ENCODE assay signal across 8 cellular contexts in the genomic region with DNA sequence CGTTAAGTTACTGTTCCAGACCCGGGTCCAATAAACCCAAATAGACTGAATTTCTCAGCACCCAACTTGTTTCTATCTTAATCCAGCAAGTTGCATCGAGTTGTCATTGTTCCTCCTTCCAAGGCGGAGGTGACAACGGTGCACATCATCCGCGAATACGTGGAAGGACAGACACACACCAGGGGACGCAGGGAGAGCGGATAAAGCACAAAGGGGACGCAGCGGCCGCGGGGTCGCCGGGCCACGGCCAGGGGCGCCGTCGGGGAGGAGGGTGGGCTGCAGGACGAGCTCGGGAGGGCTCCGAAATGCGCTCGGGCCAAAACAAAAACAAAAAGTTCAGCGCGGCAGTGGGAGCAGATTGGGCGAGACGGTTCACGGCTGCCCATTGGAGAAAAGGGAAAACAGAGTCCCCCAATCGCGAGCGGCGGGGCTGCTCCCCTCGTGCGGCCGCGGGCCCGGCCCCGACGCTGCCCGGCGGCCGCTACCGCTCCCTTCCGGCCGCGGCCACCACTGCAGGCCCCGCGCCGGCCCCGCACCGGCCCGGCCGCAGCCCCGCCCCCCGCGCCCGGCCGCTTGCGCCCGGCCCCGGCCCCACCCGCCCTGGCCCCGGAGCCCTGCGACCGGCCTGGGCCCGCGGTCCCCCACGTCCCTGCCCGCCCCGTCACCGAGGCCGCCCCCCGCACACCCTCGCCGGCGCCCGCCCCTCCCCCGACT. TPM values are rescaled to one million over a fixed set of nuclear protein-coding genes. Genes with fewer than 3 reads are reported as not detected.
DNase-seq lines count a peak whose midpoint lies in the region; ATAC-seq and TF ChIP-seq lines count a peak whose summit lies in the region.

No MANE protein-coding gene starts in this region.

- peak overlapping the region; percentile 94 for H3K4me3 Mint-ChIP-seq in natural killer cell

- peak overlapping the region; percentile 73 for H3K27ac ChIP-seq in OCI-LY7 (ENCODE audit: low read depth, low read length, poor library complexity, severe bottlenecking)
- H3K27ac ChIP-seq in fibroblast of lung (ENCODE audit: insufficient read depth, low read length), result peak overlapping the region; percentile 34
- peak overlapping the region; percentile 86 for H3K27ac ChIP-seq in substantia nigra (ENCODE audit: low read depth, low read length, poor library complexity, severe bottlenecking)

- peak overlapping the region; percentile 85 to 92 for H3K27ac Mint-ChIP-seq in natural killer cell

- H3K79me2 ChIP-seq in OCI-LY7 (ENCODE audit: insufficient read depth, low read depth, low read length) (peaks cover 38% of the 10 kb centered on the region), fibroblast of lung (ENCODE audit: control insufficient read depth, insufficient read depth, low read length) (peaks cover 42% of the 10 kb centered on the region)

- DNase-seq in AG09309 (ENCODE audit: low read depth) (peak; percentile 31), OCI-LY7 (ENCODE audit: low spot score) (peak; percentile 80), fibroblast of lung (ENCODE audit: low read depth in 2 of 2) (peak; percentile 71 to 78), natural killer cell (peak; percentile 64), substantia nigra (lab: John Stamatoyannopoulos, UW) (peak in 33 of 49 donors; percentile 18 to 77 (median 53))
- peak; percentile 27 to 53 for DNase-seq in activated T-helper 1 cell treated with anti-CD3 and anti-CD28 coated beads, Interleukin-2, amount 50 U/mL, for 16 hours (ENCODE audit: low read depth in 1 of 2, low spot score in 1 of 2)

- H3K4me3 ChIP-seq in AG09309 (ENCODE audit: control insufficient read depth, low read depth, low read length), result peak overlapping the region; percentile 59
- H3K4me3 ChIP-seq in OCI-LY7 (ENCODE audit: low read depth, low read length, poor library complexity, severe bottlenecking), result peak overlapping the region; percentile 82
- peak overlapping the region; percentile 83 to 96 (median 92) for H3K4me3 ChIP-seq in fibroblast of lung (replicated peaks in 1 of 4; ENCODE audit: control extremely low read depth in 1 of 4, insufficient read depth in 1 of 4, low read depth in 3 of 4, low read length in 4 of 4)

- peaks cover 21% of the 10 kb centered on the region for H4K20me1 ChIP-seq in OCI-LY7 (ENCODE audit: insufficient read depth, low read length)
- peaks cover 7% of the 10 kb centered on the region for H4K20me1 ChIP-seq in fibroblast of lung (ENCODE audit: control insufficient read depth, extremely low read depth, insufficient read depth, low read length)

- H3K36me3 Mint-ChIP-seq in natural killer cell, result no peaks in the 10 kb centered on the region

- TF ChIP-seq CTCF in AG09309 (IDR thresholded peaks at IDR 0.05; ENCODE audit: control insufficient read depth, insufficient read depth, low read depth, low read length, missing control alignments), result peak; percentile 28
- TF ChIP-seq CTCF in OCI-LY7 (conservative IDR thresholded peaks at IDR 0.05; ENCODE audit: low read length), result 0 out of 2 replicates have a peak, but pooled peaks have one; percentile 14
- TF ChIP-seq CTCF in fibroblast of lung (conservative IDR thresholded peaks at IDR 0.05 in 1 of 2, IDR thresholded peaks at IDR 0.05 in 1 of 2; ENCODE audit: low read depth in 1 of 2, low read length in 2 of 2), result peak in 1 of 2 donors; percentile 6
- TF ChIP-seq CTCF in natural killer cell (IDR thresholded peaks at IDR 0.05), result no peak

- peaks cover 0 to 7% of the 10 kb centered on the region in 2 donors for H3K27me3 Mint-ChIP-seq in natural killer cell (ENCODE audit: low read depth in 2 of 2)

- H3K9ac ChIP-seq in fibroblast of lung (ENCODE audit: insufficient read depth, low read length), result peak overlapping the region; percentile 92

- BruUV-seq in OCI-LY7 (replicated peaks; lab: Mats Ljungman, UMichigan), result no TSS peak

- CTCF ChIA-PET in OCI-LY7 (lab: Charles Lee; ENCODE audit: unreplicated experiment), result no interaction called here

- H3K4me2 ChIP-seq in OCI-LY7 (ENCODE audit: low read length) (peak overlapping the region; percentile 92), fibroblast of lung (ENCODE audit: extremely low read depth, insufficient read depth, low read length) (peak overlapping the region; percentile 64)

- H2AFZ ChIP-seq in OCI-LY7 (ENCODE audit: low read length) (peak overlapping the region; percentile 26; the same call in 1 of the 2 replicates), fibroblast of lung (ENCODE audit: low read length) (peak overlapping the region; percentile 24)

- peaks cover 11% of the 10 kb centered on the region for H3K27me3 ChIP-seq in fibroblast of lung (ENCODE audit: control insufficient read depth, insufficient read depth, low read length)

- intact Hi-C loops in OCI-LY7 (cut with micrococcal nuclease; ENCODE audit: unreplicated experiment) (loop anchor here (5.0 kb wide), 1 partner anchor 85 kb away; no protein-coding TSS in a partner anchor), natural killer cell (cut with micrococcal nuclease) (loop anchor here (2.0 kb wide), 1 partner anchor 92 kb away; the partner anchor contains the start of gene CHKA)

- POLR2A ChIA-PET in OCI-LY7 (lab: Charles Lee), result no interaction called here

- no peaks in the 10 kb centered on the region for H3K9me2 ChIP-seq in OCI-LY7 (ENCODE audit: insufficient read depth, low read length)

- H3K9me3 Mint-ChIP-seq in natural killer cell, result no peaks in the 10 kb centered on the region

- peak; percentile 44 for ATAC-seq in GM18517 (IDR thresholded peaks at IDR 0.05; ENCODE audit: unreplicated experiment)
- ATAC-seq in HG03442 (IDR thresholded peaks at IDR 0.05; ENCODE audit: unreplicated experiment), result peak; percentile 43
- ATAC-seq in natural killer cell, result peak; percentile 75 to 82 (median 75)

- peaks cover 30% of the 10 kb centered on the region for H3K4me1 ChIP-seq in OCI-LY7 (ENCODE audit: insufficient read depth, low read length, poor library complexity, severe bottlenecking)
- no peaks in the 10 kb centered on the region for H3K4me1 ChIP-seq in fibroblast of lung (ENCODE audit: control insufficient read depth, extremely low read depth, insufficient read depth, low read length)

- H3K36me3 ChIP-seq in OCI-LY7 (ENCODE audit: insufficient read depth, low read length) (no peaks in the 10 kb centered on the region), fibroblast of lung (ENCODE audit: control insufficient read depth, insufficient read depth, low read length) (no peaks in the 10 kb centered on the region)

- H3K9me3 ChIP-seq in OCI-LY7 (ENCODE audit: low read length) (no peaks in the 10 kb centered on the region), fibroblast of lung (ENCODE audit: control insufficient read depth, insufficient read depth, low read depth, low read length) (no peaks in the 10 kb centered on the region)

- peaks cover 52 to 53% of the 10 kb centered on the region in 2 donors for H3K4me1 Mint-ChIP-seq in natural killer cell

RNA-seq across cellular contexts. Expression of gene KMT5B, which starts 0.5 kb away (rescaled TPM):
- 13.9 and 14.3 TPM in 2 replicates for total RNA-seq in OCI-LY7 (2014; rRNA removed; shearing (Covaris generic))
- total RNA-seq in OCI-LY7 (2022) (26.3 and 28.8 TPM in 2 replicates), fibroblast of lung (23.4 and 24.3 TPM in 2 replicates), natural killer cell (10 to 100 TPM; 45.0 to 60.1 (median 55.6) TPM)
- 9.3 and 13.0 TPM in 2 replicates for polyA plus RNA-seq in fibroblast of lung
- 14.8 and 19.5 TPM in 2 replicates for polyA plus RNA-seq in fibroblast of lung (2012)
- polyA minus RNA-seq in fibroblast of lung (ENCODE audit: low replicate concordance), result 4.2 and 4.6 TPM in 2 replicates

RNA-seq across cellular contexts. Expression of gene C11orf24, which starts 59.2 kb away (rescaled TPM):
- total RNA-seq in OCI-LY7 (2014; rRNA removed; shearing (Covaris generic)), result 53.9 and 81.1 TPM in 2 replicates
- total RNA-seq in OCI-LY7 (2022) (94.1 and 114 TPM in 2 replicates), fibroblast of lung (14.1 and 25.4 TPM in 2 replicates), natural killer cell (10 to 100 TPM; 15.6 to 26.1 (median 17.7) TPM)
- 45.6 TPM in 2 replicates for polyA plus RNA-seq in fibroblast of lung
- 74.7 and 76.0 TPM in 2 replicates for polyA plus RNA-seq in fibroblast of lung (2012)
- 210 and 228 TPM in 2 replicates for polyA minus RNA-seq in fibroblast of lung (ENCODE audit: low replicate concordance)

Comparison
In these comparisons a context has a peak if more than half of its experiments do, and no peak if none do; other contexts are left out.
1. Peak in every context shown above with its lines: DNase-seq, ATAC-seq, H3K4me3 ChIP-seq and H3K27ac ChIP-seq.
2. H3K27ac ChIP-seq: peak in every context shown above with its lines; median percentile 86 in substantia nigra; 73 in OCI-LY7; 34 in fibroblast of lung.